32 cellular contexts compared by ENCODE assay signal in the genomic region with DNA sequence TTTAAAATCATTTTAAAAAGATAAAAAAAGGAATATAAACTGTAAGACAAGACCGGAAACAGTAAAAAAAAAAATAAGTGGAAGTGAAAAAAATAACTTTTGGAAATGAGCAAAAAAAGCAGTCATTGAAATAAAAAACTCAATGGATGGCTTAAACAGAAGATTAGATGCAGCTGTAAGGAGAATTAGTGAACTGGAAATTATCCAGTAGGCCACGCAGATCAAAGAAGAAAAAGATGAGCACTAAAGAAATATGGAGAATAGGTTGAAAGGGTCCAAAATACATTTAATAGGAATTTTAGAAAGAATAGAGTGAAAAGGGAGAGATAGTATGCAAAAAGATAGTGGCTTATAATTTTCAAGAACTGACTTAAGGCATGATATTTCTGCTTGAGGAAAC.
"Had no signal": no experiment of that assay in that cellular context is flagged by ENCODE, and none has a peak within 500 bp of the region (broad histone marks: within the 10 kb centered on the region; RNA-seq: fewer than 3 reads in every experiment).

No MANE protein-coding gene starts in this region.

- H3K27me3 Mint-ChIP-seq: activated CD4-positive, alpha-beta memory T cell treated with anti-CD3 and anti-CD28 coated beads for 36 hours; activated CD4-positive, alpha-beta T cell treated with anti-CD3 and anti-CD28 coated beads, Interleukin-2, amount 10 ng/mL, durations not matched to agents 7 days and 5 days; activated T-helper 17 cell treated with anti-CD3 and anti-CD28 coated beads, Interleukin-2, amount 50 U/mL, for 72 hours had no signal

- H3K4me3 ChIP-seq: adrenal gland, body of pancreas, breast epithelium, MG63, Peyer's patch, SJSA1 had no signal

- DNase-seq: activated CD4-positive, alpha-beta memory T cell treated with anti-CD3 and anti-CD28 coated beads for 36 hours; activated CD4-positive, alpha-beta T cell treated with anti-CD3 and anti-CD28 coated beads, Interleukin-2, amount 10 ng/mL, durations not matched to agents 7 days and 5 days; activated CD8-positive, alpha-beta memory T cell treated with anti-CD3 and anti-CD28 coated beads, Interleukin-2, amount 50 U/mL, for 4 hours; activated naive CD4-positive, alpha-beta T cell; activated naive CD4-positive, alpha-beta T cell treated with anti-CD3 and anti-CD28 coated beads, Interleukin-2, amount 50 U/mL, for 16 hours; adrenal gland; body of pancreas; Kasumi-1; MG63; NCI-H1048; NCI-H1105 treated with DMSO at 0.1 percent for 48 hours; NCI-H1436; NCI-H1694; NCI-H1930; NCI-H2081 treated with DMSO at 0.1 percent for 48 hours; NCI-H345; NCI-H526; NCI-H748 treated with DMSO at 0.1 percent for 48 hours; NK-92 treated with Interleukin-12 subunit alpha and Interleukin-12 subunit beta, amount 100 ng/mL, for 24 hours; PC-3; RPMI8226; SHP77 treated with DMSO at 0.1 percent for 48 hours; SW 1271; T-helper 1 cell; T-helper 2 cell; T-helper 9 cell; WERI-Rb-1 had no signal

- H3K27me3 ChIP-seq: adrenal gland, body of pancreas, breast epithelium, MG63, Peyer's patch, SJSA1 had no signal

- H3K4me3 Mint-ChIP-seq: activated CD4-positive, alpha-beta memory T cell treated with anti-CD3 and anti-CD28 coated beads for 36 hours; activated CD4-positive, alpha-beta T cell treated with anti-CD3 and anti-CD28 coated beads, Interleukin-2, amount 10 ng/mL, durations not matched to agents 7 days and 5 days; activated T-helper 17 cell treated with anti-CD3 and anti-CD28 coated beads, Interleukin-2, amount 50 U/mL, for 72 hours had no signal

- H3K4me1 ChIP-seq: breast epithelium, Peyer's patch had no signal

- H3K27ac Mint-ChIP-seq: activated CD4-positive, alpha-beta memory T cell treated with anti-CD3 and anti-CD28 coated beads for 36 hours; activated CD4-positive, alpha-beta T cell treated with anti-CD3 and anti-CD28 coated beads, Interleukin-2, amount 10 ng/mL, durations not matched to agents 7 days and 5 days; activated T-helper 17 cell treated with anti-CD3 and anti-CD28 coated beads, Interleukin-2, amount 50 U/mL, for 72 hours had no signal

- H3K36me3 ChIP-seq: adrenal gland, breast epithelium, MG63, Peyer's patch, SJSA1, WERI-Rb-1 had no signal

- H3K27ac ChIP-seq: adrenal gland, body of pancreas, Peyer's patch, SJSA1, WERI-Rb-1 had no signal

- FAIRE-seq: astrocyte had no signal

- H3K9me3 ChIP-seq: body of pancreas, breast epithelium, Peyer's patch, SJSA1 had no signal

- ATAC-seq: activated T-helper 17 cell treated with anti-CD3 and anti-CD28 coated beads, Interleukin-2, amount 50 U/mL, for 72 hours; body of pancreas; PC-3 had no signal
